ENCODE assay signal across 10 cellular contexts in the genomic region with DNA sequence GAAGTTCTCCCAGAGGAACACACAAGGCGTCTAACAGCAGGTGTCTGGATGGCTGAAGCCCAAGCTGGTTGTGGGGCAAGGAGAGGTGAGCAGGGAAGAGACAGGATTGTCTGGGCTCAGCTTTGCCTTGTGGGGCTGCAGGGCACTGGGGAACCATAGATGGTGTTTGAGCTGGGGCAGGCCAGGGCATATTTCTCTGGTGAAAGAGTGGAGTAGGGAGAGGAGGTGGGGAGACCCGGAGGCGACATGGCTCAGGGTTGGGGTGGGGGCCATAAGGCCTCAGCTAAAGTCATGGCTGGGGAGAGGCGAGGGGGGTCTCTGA. TPM values are rescaled to one million over a fixed set of nuclear protein-coding genes. Genes with fewer than 3 reads are reported as not detected.
DNase-seq lines count a peak whose midpoint lies in the region; ATAC-seq and TF ChIP-seq lines count a peak whose summit lies in the region.
"Had no signal": no experiment of that assay in that cellular context is flagged by ENCODE, and none has a peak within 500 bp of the region (broad histone marks: within the 10 kb centered on the region; RNA-seq: fewer than 3 reads in every experiment).

No MANE protein-coding gene starts in this region.

- no peaks in the 10 kb centered on the region for H3F3A ChIP-seq in MM.1S (ENCODE audit: insufficient read depth, low read length)

- peaks cover 4% of the 10 kb centered on the region for H3K4me1 Mint-ChIP-seq in activated naive CD4-positive, alpha-beta T cell treated with anti-CD3 and anti-CD28 coated beads, Interleukin-2, amount 50 U/mL, for 24 hours
- peaks cover 10% of the 10 kb centered on the region; the same call in 1 of the 2 replicates for H3K4me1 Mint-ChIP-seq in WTC11
- peaks cover 6 to 17% of the 10 kb centered on the region in 2 donors for H3K4me1 Mint-ChIP-seq in immature natural killer cell
- H3K4me1 Mint-ChIP-seq in stimulated activated naive B cell treated with anti-CD40 and anti-IgM and Interleukin-4, amounts not matched to agents 10 μg/mL and 1 μg/mL and 100 μg/mL, for 72 hours = peaks cover 5 to 10% of the 10 kb centered on the region in 2 donors

- H3K4me3 Mint-ChIP-seq in activated naive CD4-positive, alpha-beta T cell treated with anti-CD3 and anti-CD28 coated beads, Interleukin-2, amount 50 U/mL, for 24 hours = peak overlapping the region; percentile 51
- H3K4me3 Mint-ChIP-seq in WTC11 = peak overlapping the region; percentile 69
- peak overlapping the region in 4 of 5 donors; percentile 19 to 73 (median 56) for H3K4me3 Mint-ChIP-seq in immature natural killer cell
- H3K4me3 Mint-ChIP-seq in stimulated activated naive B cell treated with anti-CD40 and anti-IgM and Interleukin-4, amounts not matched to agents 10 μg/mL and 1 μg/mL and 100 μg/mL, for 72 hours = peak overlapping the region; percentile 43 to 51

- CTCF ChIA-PET in WTC11 (lab: Charles Lee) = interaction anchor here (0.9 to 3.1 kb wide), 15 partner anchors 9 to 193 kb away, joined by 3 to 17 read pairs (median 6); a partner anchor contains a TSS

- peaks cover 5% of the 10 kb centered on the region for H3K27me3 Mint-ChIP-seq in activated naive CD4-positive, alpha-beta T cell treated with anti-CD3 and anti-CD28 coated beads, Interleukin-2, amount 50 U/mL, for 24 hours
- peaks cover 22% of the 10 kb centered on the region for H3K27me3 Mint-ChIP-seq in WTC11 (ENCODE audit: low read depth)
- H3K27me3 Mint-ChIP-seq in immature natural killer cell (ENCODE audit: low read depth in 3 of 3) = peaks cover 10% of the 10 kb centered on the region in 3 donors
- H3K27me3 Mint-ChIP-seq in stimulated activated naive B cell treated with anti-CD40 and anti-IgM and Interleukin-4, amounts not matched to agents 10 μg/mL and 1 μg/mL and 100 μg/mL, for 72 hours = peaks cover 45 to 58% of the 10 kb centered on the region in 2 donors

- H3K27ac Mint-ChIP-seq in activated naive CD4-positive, alpha-beta T cell treated with anti-CD3 and anti-CD28 coated beads, Interleukin-2, amount 50 U/mL, for 24 hours = no peak overlapping the region
- no peak overlapping the region for H3K27ac Mint-ChIP-seq in activated naive CD4-positive, alpha-beta T cell treated with anti-CD3 and anti-CD28 coated beads, Interleukin-2, amount 50 U/mL, for 72 hours
- peak overlapping the region; percentile 63 for H3K27ac Mint-ChIP-seq in WTC11
- H3K27ac Mint-ChIP-seq in immature natural killer cell = peak overlapping the region in 3 of 6 donors; percentile 25 to 67 (median 51)
- no peak overlapping the region for H3K27ac Mint-ChIP-seq in stimulated activated naive B cell treated with anti-CD40 and anti-IgM and Interleukin-4, amounts not matched to agents 10 μg/mL and 1 μg/mL and 100 μg/mL, for 72 hours

- POLR2A ChIA-PET in WTC11 (lab: Charles Lee) = interaction anchor here (0.7 to 1.6 kb wide), 4 partner anchors 22 to 39 kb away, joined by 3 to 8 read pairs (median 5); no protein-coding TSS in a partner anchor

- H3K27ac ChIP-seq in MM.1S (ENCODE audit: low read length) = no peak overlapping the region
- H3K27ac ChIP-seq: SK-N-MC had no signal

- no peaks in the 10 kb centered on the region for H3K9me3 ChIP-seq in MM.1S (replicated peaks; ENCODE audit: insufficient read depth, low read length)

- H2AFZ ChIP-seq in MM.1S (ENCODE audit: low read length) = no peak overlapping the region

- H3K36me3 ChIP-seq in MM.1S (replicated peaks; ENCODE audit: insufficient read depth, low read length) = no peaks in the 10 kb centered on the region

- no peak for TF ChIP-seq CTCF in WTC11 (IDR thresholded peaks at IDR 0.05)
- TF ChIP-seq CTCF in MM.1S (IDR thresholded peaks at IDR 0.05; ENCODE audit: low read length) = no peak

- DNase-seq in activated naive CD4-positive, alpha-beta T cell treated with anti-CD3 and anti-CD28 coated beads, Interleukin-2, amount 50 U/mL, for 72 hours (ENCODE audit: low spot score in 2 of 2) = no peak
- DNase-seq in WTC11 (ENCODE audit: low spot score) (no peak), immature natural killer cell (no peak), MM.1S (no peak), kidney glomerular epithelial cell (lab: John Stamatoyannopoulos, UW) (no peak)
- DNase-seq in stimulated activated naive B cell treated with anti-CD40 and anti-IgM and Interleukin-4, amounts not matched to agents 10 μg/mL and 1 μg/mL and 100 μg/mL, for 72 hours = no peak
- DNase-seq in activated CD4-positive, alpha-beta T cell treated with anti-CD3 and anti-CD28 coated beads for 4 hours = no peak

- H3K4me3 ChIP-seq in MM.1S (ENCODE audit: low read length) = no peak overlapping the region
- H3K4me3 ChIP-seq: SK-N-MC had no signal

- no peaks in the 10 kb centered on the region for H3K4me1 ChIP-seq in MM.1S (ENCODE audit: low read length)

- no peaks in the 10 kb centered on the region for H3K9me3 Mint-ChIP-seq in activated naive CD4-positive, alpha-beta T cell treated with anti-CD3 and anti-CD28 coated beads, Interleukin-2, amount 50 U/mL, for 24 hours
- H3K9me3 Mint-ChIP-seq in activated naive CD4-positive, alpha-beta T cell treated with anti-CD3 and anti-CD28 coated beads, Interleukin-2, amount 50 U/mL, for 72 hours = no peaks in the 10 kb centered on the region
- H3K9me3 Mint-ChIP-seq in WTC11 (peaks cover 5% of the 10 kb centered on the region; the same call in 1 of the 2 replicates), immature natural killer cell (no peaks in the 10 kb centered on the region)
- H3K9me3 Mint-ChIP-seq in stimulated activated naive B cell treated with anti-CD40 and anti-IgM and Interleukin-4, amounts not matched to agents 10 μg/mL and 1 μg/mL and 100 μg/mL, for 72 hours = peaks cover 0 to 8% of the 10 kb centered on the region in 2 donors

- no peaks in the 10 kb centered on the region for H3K36me3 Mint-ChIP-seq in activated naive CD4-positive, alpha-beta T cell treated with anti-CD3 and anti-CD28 coated beads, Interleukin-2, amount 50 U/mL, for 24 hours
- H3K36me3 Mint-ChIP-seq in activated naive CD4-positive, alpha-beta T cell treated with anti-CD3 and anti-CD28 coated beads, Interleukin-2, amount 50 U/mL, for 72 hours = peaks cover 0 to 5% of the 10 kb centered on the region in 2 donors
- peaks cover 4% of the 10 kb centered on the region for H3K36me3 Mint-ChIP-seq in WTC11
- H3K36me3 Mint-ChIP-seq in immature natural killer cell = no peaks in the 10 kb centered on the region
- H3K36me3 Mint-ChIP-seq in stimulated activated naive B cell treated with anti-CD40 and anti-IgM and Interleukin-4, amounts not matched to agents 10 μg/mL and 1 μg/mL and 100 μg/mL, for 72 hours = peaks cover 0 to 3% of the 10 kb centered on the region in 2 donors

- H3K9me2 ChIP-seq in MM.1S (replicated peaks; ENCODE audit: insufficient read depth, low read length) = no peaks in the 10 kb centered on the region

- no peak overlapping the region for H3K4me2 ChIP-seq in MM.1S (ENCODE audit: low read depth, low read length)

- no peaks in the 10 kb centered on the region for H3K79me2 ChIP-seq in MM.1S (ENCODE audit: low read length)

- H4K20me1 ChIP-seq in MM.1S (ENCODE audit: insufficient read depth, low read length) = no peaks in the 10 kb centered on the region

- peaks cover 89% of the 10 kb centered on the region for H3K27me3 ChIP-seq in MM.1S (replicated peaks; ENCODE audit: insufficient read depth, low read length)

- no peak overlapping the region for H3K9ac ChIP-seq in MM.1S (ENCODE audit: low read length)

- no peak for ATAC-seq in activated naive CD4-positive, alpha-beta T cell treated with anti-CD3 and anti-CD28 coated beads, Interleukin-2, amount 50 U/mL, for 72 hours
- ATAC-seq in WTC11 = no peak
- ATAC-seq in stimulated activated naive B cell treated with anti-CD40 and anti-IgM and Interleukin-4, amounts not matched to agents 10 μg/mL and 1 μg/mL and 100 μg/mL, for 72 hours (replicated peaks) = peak in 1 of 2 donors; percentile 12

TF ChIP-seq in WTC11, 78 proteins besides CTCF, POLR2A, EP300 and RAD21:
- TF ChIP-seq NFYB (CRISPR knock-in tag; conservative IDR thresholded peaks at IDR 0.05; ENCODE audit: low read depth) (no peak), GTF2I (CRISPR knock-in tag; conservative IDR thresholded peaks at IDR 0.05) (peak; percentile 85)
TF ChIP-seq in WTC11: peak in this region for 1.

RNA-seq across cellular contexts. Expression of a gene that starts 5.4 kb away (rescaled TPM):
- under 1 TPM in 1 of 2 donors, not detected in 1; 0.66 TPM for total RNA-seq in activated naive CD4-positive, alpha-beta T cell treated with anti-CD3 and anti-CD28 coated beads, Interleukin-2, amount 50 U/mL, for 72 hours
- total RNA-seq in WTC11 (2021) = 17.7 to 25.6 TPM (median 22.1 TPM) in 3 replicates
- not detected for polyA plus RNA-seq in immature natural killer cell

RNA-seq across cellular contexts. Expression of a gene that starts 8.0 kb away (rescaled TPM):
- not detected for total RNA-seq in activated naive CD4-positive, alpha-beta T cell treated with anti-CD3 and anti-CD28 coated beads, Interleukin-2, amount 50 U/mL, for 72 hours
- not detected in 3 replicates for total RNA-seq in WTC11 (2021)
- 10 to 100 TPM in 1 of 3 donors, 1 to 10 TPM in 2; 5.8 to 41.4 (median 6.3) TPM for polyA plus RNA-seq in immature natural killer cell
- total RNA-seq: Daoy had no signal

RNA-seq across cellular contexts. Expression of a gene that starts 27.1 kb away (rescaled TPM):
- 10 to 100 TPM in 1 of 2 donors, 1 to 10 TPM in 1; 4.1 to 10.1 TPM for total RNA-seq in activated naive CD4-positive, alpha-beta T cell treated with anti-CD3 and anti-CD28 coated beads, Interleukin-2, amount 50 U/mL, for 72 hours
- total RNA-seq in WTC11 (2021) = 8.7 to 12.2 TPM (median 10.1 TPM) in 3 replicates
- polyA plus RNA-seq in immature natural killer cell = 1 to 10 TPM in 2 of 3 donors, not detected in 1; 1.4 to 2.6 TPM

RNA-seq across cellular contexts. Expression of a gene that starts 40.3 kb away (rescaled TPM):
- 10 to 100 TPM; 69.6 to 98.7 TPM for total RNA-seq in activated naive CD4-positive, alpha-beta T cell treated with anti-CD3 and anti-CD28 coated beads, Interleukin-2, amount 50 U/mL, for 72 hours
- total RNA-seq in WTC11 (2021) = 66.7 to 84.4 TPM (median 68.1 TPM) in 3 replicates
- polyA plus RNA-seq in immature natural killer cell = 100 to 1,000 TPM in 1 of 3 donors, 10 to 100 TPM in 2; 78.7 to 119 (median 94.4) TPM

RNA-seq across cellular contexts. Expression of a gene that starts 47.6 kb away (rescaled TPM):
- under 1 TPM in 1 of 2 donors, not detected in 1; 0.50 TPM for total RNA-seq in activated naive CD4-positive, alpha-beta T cell treated with anti-CD3 and anti-CD28 coated beads, Interleukin-2, amount 50 U/mL, for 72 hours
- 0.66 to 0.78 TPM (median 0.70 TPM) in 3 replicates for total RNA-seq in WTC11 (2021)
- polyA plus RNA-seq in immature natural killer cell = not detected

Comparison
In these comparisons a context has a peak if more than half of its experiments do, and no peak if none do; other contexts are left out.
1. RNA of a gene that starts 5.4 kb away (total RNA-seq): 17.7 to 25.6 TPM in WTC11; 0.66 TPM in activated naive CD4-positive, alpha-beta T cell treated with anti-CD3 and anti-CD28 coated beads, Interleukin-2, amount 50 U/mL, for 72 hours; every median in the first group is over 10 times any median in the second.
2. Peak in every context shown above with its lines, with median percentiles within 50 percentile points of each other: H3K4me3 Mint-ChIP-seq.